Comparison of ENCODE assay signal across 1 cellular context in the genomic region with DNA sequence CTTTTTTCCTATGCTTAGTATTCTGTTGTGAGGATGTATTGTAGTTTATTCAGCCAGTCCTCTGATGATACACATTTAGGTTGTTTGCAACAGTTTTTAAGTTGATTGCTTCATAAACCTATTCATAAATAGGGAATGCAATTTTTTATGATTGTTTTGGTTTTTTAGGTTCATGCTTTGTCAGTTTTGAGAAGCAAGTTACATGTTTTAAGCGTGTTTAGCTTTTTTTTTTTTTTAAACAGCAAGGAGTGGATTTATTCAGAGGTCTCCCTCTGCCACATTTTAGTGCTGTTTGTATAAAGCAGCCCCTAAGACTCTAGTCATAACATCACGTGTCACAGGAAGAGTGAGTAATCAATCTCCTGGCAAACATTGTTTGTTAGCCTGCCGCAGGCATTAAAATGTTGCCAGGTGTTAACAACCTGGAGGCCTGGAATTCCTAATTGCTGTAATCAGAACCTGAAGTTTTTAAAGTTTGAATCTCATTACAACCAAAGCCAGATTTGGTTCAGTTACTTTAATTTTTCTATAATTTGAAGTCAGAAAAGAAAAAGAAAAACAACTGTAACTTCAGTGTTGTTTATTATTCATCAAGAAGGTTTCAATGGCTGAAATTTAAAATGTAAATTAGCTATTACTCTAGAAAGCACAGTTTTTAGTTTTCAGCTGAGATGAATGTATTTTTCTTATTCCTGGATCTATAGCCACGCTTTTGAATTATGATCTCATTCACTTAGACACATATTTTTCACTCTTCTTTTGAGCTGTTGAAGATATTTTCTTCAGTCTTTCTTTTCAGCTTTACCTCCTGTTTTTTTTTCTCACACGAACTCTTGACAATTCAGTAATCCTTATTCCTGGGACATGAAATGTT.
TF ChIP-seq lines count a peak whose summit lies in the region.

No MANE protein-coding gene starts in this region.

TF ChIP-seq in endothelial cell of umbilical vein, 7 proteins besides CTCF, POLR2A, EP300 and RAD21 (continued from another document):
- TF ChIP-seq, protein P1, sequence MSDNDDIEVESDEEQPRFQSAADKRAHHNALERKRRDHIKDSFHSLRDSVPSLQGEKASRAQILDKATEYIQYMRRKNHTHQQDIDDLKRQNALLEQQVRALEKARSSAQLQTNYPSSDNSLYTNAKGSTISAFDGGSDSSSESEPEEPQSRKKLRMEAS (IDR thresholded peaks at IDR 0.05; ENCODE audit: insufficient read depth, insufficient read length) = peak; percentile 53
- peak; percentile 70 for TF ChIP-seq FOS (IDR thresholded peaks at IDR 0.05; ENCODE audit: borderline replicate concordance, insufficient read depth, low read length)
- TF ChIP-seq JUN (IDR thresholded peaks at IDR 0.05; ENCODE audit: borderline replicate concordance, insufficient read depth, insufficient read length, low read depth) = peak; percentile 89
